ENCODE assay signal across 18 cellular contexts in genomic region chr17:80191192-80191591, GRCh38. TPM values are rescaled to one million over a fixed set of nuclear protein-coding genes. Genes with fewer than 3 reads are reported as not detected.
DNase-seq lines count a peak whose midpoint lies in the region; ATAC-seq and TF ChIP-seq lines count a peak whose summit lies in the region.
"Had no signal": no experiment of that assay in that cellular context is flagged by ENCODE, and none has a peak within 500 bp of the region (broad histone marks: within the 10 kb centered on the region; RNA-seq: fewer than 3 reads in every experiment).

No MANE protein-coding gene starts in this region.

- no peak overlapping the region for H3K56ac ChIP-seq in H9 (ENCODE audit: insufficient read length, low read depth, low read length)

- H3K9me3 ChIP-seq in BLaER1 treated with 17β-estradiol and CSF1 and Interleukin-3, amounts not matched to agents 10 nM and 100 nM (replicated peaks in 1 of 11): peaks cover 0 to 7% (median 0%) of the 10 kb centered on the region in 11 experiments; a peak in 3 of 22 replicates
- no peaks in the 10 kb centered on the region for H3K9me3 ChIP-seq in H9 (ENCODE audit: control insufficient read depth, low read depth, low read length)

- H2AK5ac ChIP-seq in H9 (ENCODE audit: insufficient read length, low read length): no peak overlapping the region

- no peak overlapping the region for H4K8ac ChIP-seq in H9 (replicated peaks; ENCODE audit: insufficient read length, low read depth, low read length)

- H3K27ac Mint-ChIP-seq in H9 (no peak overlapping the region), brain (peak overlapping the region in 3 of 5 experiments; percentile 18 to 90 (median 58))
- H3K27ac Mint-ChIP-seq in naive thymus-derived CD8-positive, alpha-beta T cell: no peak overlapping the region
- H3K27ac Mint-ChIP-seq: CD4-positive, alpha-beta T cell; HFFc6 had no signal

- no peak overlapping the region for H2BK15ac ChIP-seq in H9 (ENCODE audit: low read depth, low read length)

- peaks cover 21 to 44% (median 33%) of the 10 kb centered on the region in 10 experiments for H3K4me1 ChIP-seq in BLaER1 treated with 17β-estradiol and CSF1 and Interleukin-3, amounts not matched to agents 10 nM and 100 nM
- H3K4me1 ChIP-seq in H9 (ENCODE audit: insufficient read depth, low read length): no peaks in the 10 kb centered on the region

- peaks cover 8% of the 10 kb centered on the region for H3K27me3 Mint-ChIP-seq in H9 (ENCODE audit: low read depth)
- H3K27me3 Mint-ChIP-seq in brain: peaks cover 7% of the 10 kb centered on the region
- H3K27me3 Mint-ChIP-seq in naive thymus-derived CD8-positive, alpha-beta T cell: peaks cover 0 to 19% (median 2%) of the 10 kb centered on the region in 5 donors

- no peak overlapping the region for H4K5ac ChIP-seq in H9 (ENCODE audit: insufficient read length, low read depth, low read length)

- ATAC-seq in HG02938 (IDR thresholded peaks at IDR 0.05; ENCODE audit: unreplicated experiment): no peak
- ATAC-seq in naive thymus-derived CD8-positive, alpha-beta T cell: no peak

- TF ChIP-seq CTCF in H9 (conservative IDR thresholded peaks at IDR 0.05) (peak; percentile 52), brain (conservative IDR thresholded peaks at IDR 0.05) (no peak)

- peaks cover 0 to 28% (median 16%) of the 10 kb centered on the region in 11 experiments; a peak in 13 of 22 replicates for H3K27me3 ChIP-seq in BLaER1 treated with 17β-estradiol and CSF1 and Interleukin-3, amounts not matched to agents 10 nM and 100 nM
- no peaks in the 10 kb centered on the region for H3K27me3 ChIP-seq in H9 (ENCODE audit: insufficient read depth, low read length)
- H3K27me3 ChIP-seq: SJSA1 had no signal

- H3K4ac ChIP-seq in H9 (ENCODE audit: low read depth, low read length): no peak overlapping the region

- no peak overlapping the region for H3K23ac ChIP-seq in H9 (ENCODE audit: insufficient read length, low read depth, low read length)

- H3K9ac ChIP-seq in BLaER1 treated with 17β-estradiol and CSF1 and Interleukin-3, amounts not matched to agents 10 nM and 100 nM: no peak overlapping the region
- no peak overlapping the region for H3K9ac ChIP-seq in H9 (ENCODE audit: extremely low read depth, insufficient read length, low read length)
- H3K9ac ChIP-seq: KMS-11 had no signal

- no peaks in the 10 kb centered on the region for H3K9me3 Mint-ChIP-seq in H9
- H3K9me3 Mint-ChIP-seq in brain: peaks cover 0 to 5% (median 0%) of the 10 kb centered on the region in 5 experiments
- H3K9me3 Mint-ChIP-seq in naive thymus-derived CD8-positive, alpha-beta T cell: no peaks in the 10 kb centered on the region
- H3K9me3 Mint-ChIP-seq: CD4-positive, alpha-beta T cell; HFFc6 had no signal

- DNase-seq in H9 (peak; percentile 83), islet precursor cell (peak; percentile 69), MV-4-11 (lab: John Stamatoyannopoulos, UW) (no peak)
- no peak for DNase-seq in naive thymus-derived CD8-positive, alpha-beta T cell
- DNase-seq: CD4-positive, alpha-beta T cell; DMS79 treated with DMSO at 0.1 percent for 48 hours; GDM1; HFFc6; NCI-H1092 treated with DMSO at 0.1 percent for 48 hours; NCI-H1694 treated with DMSO at 0.1 percent for 48 hours; NCI-H446 treated with DMSO at 0.1 percent for 48 hours; NCI-H748 treated with DMSO at 0.1 percent for 48 hours had no signal

- no CpG with 5 or more reads among the region's 20 CpGs for WGBS in H9 (ENCODE audit: extremely low coverage, insufficient read length, low lambda C conversion rate)

- H3K4me3 Mint-ChIP-seq in H9: no peak overlapping the region
- H3K4me3 Mint-ChIP-seq in brain: no peak overlapping the region
- no peak overlapping the region for H3K4me3 Mint-ChIP-seq in naive thymus-derived CD8-positive, alpha-beta T cell
- H3K4me3 Mint-ChIP-seq: CD4-positive, alpha-beta T cell; HFFc6 had no signal

- no peak overlapping the region for H2BK20ac ChIP-seq in H9 (ENCODE audit: low read depth, low read length, poor library complexity, severe bottlenecking)

- H2AFZ ChIP-seq in H9 (ENCODE audit: low read length): no peak overlapping the region

- H4K20me1 ChIP-seq in BLaER1 treated with 17β-estradiol and CSF1 and Interleukin-3, amounts not matched to agents 10 nM and 100 nM: 0 out of 22 replicates have a peak, but pooled peaks cover 0 to 6% (median 0%) of the 10 kb centered on the region in 11 experiments
- no peaks in the 10 kb centered on the region for H4K20me1 ChIP-seq in H9 (ENCODE audit: control insufficient read depth, insufficient read depth, insufficient read length)

- H3K79me2 ChIP-seq in H9 (ENCODE audit: insufficient read depth, low read length): no peaks in the 10 kb centered on the region

- no peak overlapping the region for H2BK5ac ChIP-seq in H9 (ENCODE audit: insufficient read length, low read length)

- H3K4me2 ChIP-seq in BLaER1 treated with 17β-estradiol and CSF1 and Interleukin-3, amounts not matched to agents 10 nM and 100 nM: peak overlapping the region in 9 of 11 experiments; percentile 3 to 55 (median 43); a peak in 14 of 22 replicates
- no peak overlapping the region for H3K4me2 ChIP-seq in H9 (ENCODE audit: insufficient read depth, insufficient read length, low read length)
- H3K4me2 ChIP-seq: KMS-11 had no signal

- no peak overlapping the region for H3T11ph ChIP-seq in H9 (ENCODE audit: low read length)

- H3K4me1 Mint-ChIP-seq in H9 (peaks cover 0 to 7% of the 10 kb centered on the region in 2 experiments; a peak in 2 of 4 replicates), brain (peaks cover 26% of the 10 kb centered on the region)
- peaks cover 2 to 5% (median 4%) of the 10 kb centered on the region in 4 donors for H3K4me1 Mint-ChIP-seq in naive thymus-derived CD8-positive, alpha-beta T cell

- H3K36me3 Mint-ChIP-seq in H9 (ENCODE audit: insufficient read depth in 1 of 3, low read depth in 3 of 3): no peaks in the 10 kb centered on the region
- no peaks in the 10 kb centered on the region for H3K36me3 Mint-ChIP-seq in brain
- no peaks in the 10 kb centered on the region for H3K36me3 Mint-ChIP-seq in naive thymus-derived CD8-positive, alpha-beta T cell

- POLR2A ChIA-PET in naive thymus-derived CD8-positive, alpha-beta T cell (lab: Charles Lee): no interaction called here

- H3K14ac ChIP-seq in H9 (ENCODE audit: insufficient read depth, low read length): no peak overlapping the region

- H3K36me3 ChIP-seq in BLaER1 treated with 17β-estradiol and CSF1 and Interleukin-3, amounts not matched to agents 10 nM and 100 nM: no peaks in the 10 kb centered on the region
- H3K36me3 ChIP-seq: SJSA1 had no signal

- no peak overlapping the region for H2BK120ac ChIP-seq in H9 (ENCODE audit: low read depth, low read length, poor library complexity, severe bottlenecking)

- no peak overlapping the region for H2BK12ac ChIP-seq in H9 (ENCODE audit: insufficient read length, low read depth, low read length)

- no peak overlapping the region for H3K4me3 ChIP-seq in BLaER1 treated with 17β-estradiol and CSF1 and Interleukin-3, amounts not matched to agents 10 nM and 100 nM
- H3K4me3 ChIP-seq: SJSA1 had no signal

- no peaks in the 10 kb centered on the region for H3K79me1 ChIP-seq in H9 (ENCODE audit: insufficient read depth, low read depth, low read length, poor library complexity, severe bottlenecking)

- H3K23me2 ChIP-seq in H9 (ENCODE audit: insufficient read length, low read depth, low read length, poor library complexity, severe bottlenecking): no peaks in the 10 kb centered on the region

- H3K18ac ChIP-seq in H9 (ENCODE audit: insufficient read length, low read depth, low read length): no peak overlapping the region

- no peak overlapping the region for H4K91ac ChIP-seq in H9 (ENCODE audit: insufficient read length, low read depth, low read length)

- H3K27ac ChIP-seq in BLaER1 treated with 17β-estradiol and CSF1 and Interleukin-3, amounts not matched to agents 10 nM and 100 nM: no peak overlapping the region
- H3K27ac ChIP-seq in H9 (ENCODE audit: insufficient read length, low read depth, low read length): no peak overlapping the region
- H3K27ac ChIP-seq: KMS-11, SJSA1 had no signal

RNA-seq across cellular contexts. Expression of gene CARD14, which starts 21.4 kb away (rescaled TPM):
- total RNA-seq in H9 (2021): 0.24 and 0.35 TPM in 2 replicates
- polyA plus RNA-seq in brain (ENCODE audit: insufficient read depth, low read depth, low replicate concordance): 0.22 TPM
- total RNA-seq in naive thymus-derived CD8-positive, alpha-beta T cell: not detected
- not detected for polyA plus RNA-seq in naive thymus-derived CD8-positive, alpha-beta T cell
- total RNA-seq: CD4-positive, alpha-beta T cell; HFFc6; MCF 10A; SJSA1 had no signal

RNA-seq across cellular contexts. Expression of gene SGSH, which starts 28.9 kb away (rescaled TPM):
- total RNA-seq in H9 (2021): 19.8 and 21.6 TPM in 2 replicates
- 12.6 TPM for polyA plus RNA-seq in brain (ENCODE audit: insufficient read depth, low read depth, low replicate concordance)
- 100 to 1,000 TPM; 138 to 143 TPM for total RNA-seq in naive thymus-derived CD8-positive, alpha-beta T cell
- 10 to 100 TPM; 20.1 to 36.5 (median 25.6) TPM for polyA plus RNA-seq in naive thymus-derived CD8-positive, alpha-beta T cell

RNA-seq across cellular contexts. Expression of gene SLC26A11, which starts 29.0 kb away (rescaled TPM):
- 24.0 and 26.5 TPM in 2 replicates for total RNA-seq in H9 (2021)
- polyA plus RNA-seq in brain (ENCODE audit: insufficient read depth, low read depth, low replicate concordance): 24.5 TPM
- total RNA-seq in naive thymus-derived CD8-positive, alpha-beta T cell: 10 to 100 TPM; 93.1 to 96.2 TPM
- 1 to 10 TPM; 4.8 to 8.4 (median 5.7) TPM for polyA plus RNA-seq in naive thymus-derived CD8-positive, alpha-beta T cell

RNA-seq across cellular contexts. Expression of gene EIF4A3, which starts 44.3 kb away (rescaled TPM):
- 162 and 168 TPM in 2 replicates for total RNA-seq in H9 (2021)
- 155 TPM for polyA plus RNA-seq in brain (ENCODE audit: insufficient read depth, low read depth, low replicate concordance)
- total RNA-seq in naive thymus-derived CD8-positive, alpha-beta T cell: 10 to 100 TPM; 53.0 to 61.4 TPM
- polyA plus RNA-seq in naive thymus-derived CD8-positive, alpha-beta T cell: 10 to 100 TPM; 56.0 to 88.6 (median 58.2) TPM

Comparison
In these comparisons a context has a peak if more than half of its experiments do, and no peak if none do; other contexts are left out.
1. DNase-seq: peak in H9 (single experiment) and islet precursor cell (single experiment); none in naive thymus-derived CD8-positive, alpha-beta T cell (0 of 10) and MV-4-11 (single experiment).
2. H3K27ac Mint-ChIP-seq: peak in brain (3 of 5); none in H9 (0 of 3) and naive thymus-derived CD8-positive, alpha-beta T cell (0 of 10).